8 cellular contexts compared by ENCODE assay signal in genomic region chr10:3468919-3469638, GRCh38.
A peak's percentile ranks its signal among the peaks of the same experiment; 100 is the strongest.
DNase-seq lines count a peak whose midpoint lies in the region; ATAC-seq and TF ChIP-seq lines count a peak whose summit lies in the region.

No MANE protein-coding gene starts in this region.

- H3K4me3 Mint-ChIP-seq in Caco-2 (ENCODE audit: unreplicated experiment): peak overlapping the region; percentile 4

- intact Hi-C loops in Caco-2 (cut with micrococcal nuclease; ENCODE audit: unreplicated experiment): no loop called here

- H3K27ac ChIP-seq in suprapubic skin: peak overlapping the region; percentile 92

- peak overlapping the region; percentile 60 for H3K27ac Mint-ChIP-seq in Caco-2 (ENCODE audit: unreplicated experiment)

- no TSS peak for BruUV-seq in Caco-2 (replicated peaks; lab: Mats Ljungman, UMichigan)

- ATAC-seq in HG03457 (IDR thresholded peaks at IDR 0.05; ENCODE audit: unreplicated experiment): no peak

- POLR2A ChIA-PET in Caco-2 (lab: Charles Lee): no interaction called here

- peaks cover 10% of the 10 kb centered on the region for H3K9me3 Mint-ChIP-seq in Caco-2 (ENCODE audit: unreplicated experiment)

- peaks cover 39% of the 10 kb centered on the region for H3K4me1 Mint-ChIP-seq in Caco-2 (ENCODE audit: low read depth, unreplicated experiment)

- H3K27me3 Mint-ChIP-seq in Caco-2 (ENCODE audit: insufficient read depth, unreplicated experiment): no peaks in the 10 kb centered on the region

- CTCF ChIA-PET in Caco-2 (lab: Charles Lee): interaction anchor here (0.7 kb wide), 1 partner anchor 17 kb away, joined by 3 read pairs; no protein-coding TSS in a partner anchor

- DNase-seq in Caco-2: peak in 1 of 2 experiments; percentile 56
- DNase-seq in Kasumi-1 (lab: John Stamatoyannopoulos, UW): peak; percentile 82 to 92
- DNase-seq in astrocyte of the cerebellum (ENCODE audit: low read depth): peak; percentile 88
- peak; percentile 86 for DNase-seq in kidney tubule cell (ENCODE audit: low spot score)
- peak; percentile 78 to 83 for DNase-seq in suprapubic skin (ENCODE audit: low spot score in 2 of 2)
- DNase-seq in NCI-H446 (lab: John Stamatoyannopoulos, UW): no peak
- no peak for DNase-seq in cerebellum (ENCODE audit: low spot score)

- TF ChIP-seq POLR2A in suprapubic skin (IDR thresholded peaks at IDR 0.05): peak in 1 of 2 donors; percentile 74

- H3K27me3 ChIP-seq in Caco-2 (replicated peaks; ENCODE audit: control insufficient read depth, insufficient read depth, low read length): no peaks in the 10 kb centered on the region
- no peaks in the 10 kb centered on the region for H3K27me3 ChIP-seq in suprapubic skin

- no peak overlapping the region for H3K4me3 ChIP-seq in Caco-2 (ENCODE audit: low read depth, low read length)
- no peak overlapping the region for H3K4me3 ChIP-seq in astrocyte of the cerebellum (ENCODE audit: low read depth, low read length)
- H3K4me3 ChIP-seq in suprapubic skin: peak overlapping the region; percentile 21

- WGBS in suprapubic skin: 6% methylated on average over 12 of the region's 12 CpGs

- peaks cover 28% of the 10 kb centered on the region for H3K4me1 ChIP-seq in Caco-2
- H3K4me1 ChIP-seq in suprapubic skin: peaks cover 89% of the 10 kb centered on the region

- H3K9me3 ChIP-seq in Caco-2 (no peaks in the 10 kb centered on the region), suprapubic skin (no peaks in the 10 kb centered on the region)

- H3K36me3 Mint-ChIP-seq in Caco-2 (ENCODE audit: insufficient read depth, unreplicated experiment): no peaks in the 10 kb centered on the region

- no peak for TF ChIP-seq EP300 in suprapubic skin (IDR thresholded peaks at IDR 0.05)

- no peaks in the 10 kb centered on the region for H3K36me3 ChIP-seq in Caco-2 (ENCODE audit: control insufficient read depth, insufficient read depth, low read length)
- H3K36me3 ChIP-seq in suprapubic skin: no peaks in the 10 kb centered on the region

- TF ChIP-seq CTCF in Caco-2 (IDR thresholded peaks at IDR 0.05; ENCODE audit: insufficient read depth in 1 of 2, low read depth in 1 of 2, low read length in 1 of 2, severe bottlenecking in 1 of 2, unreplicated experiment in 1 of 2) (no peak), astrocyte of the cerebellum (IDR thresholded peaks at IDR 0.05; ENCODE audit: low read depth, low read length, missing control alignments) (no peak), suprapubic skin (IDR thresholded peaks at IDR 0.05) (no peak)

- in situ Hi-C loops in astrocyte of the cerebellum (cut with HindIII; ENCODE audit: low sequenced_read_pairs): no loop called here

Comparison
In these comparisons a context has a peak if more than half of its experiments do, and no peak if none do; other contexts are left out.
1. DNase-seq: peak in Kasumi-1 (2 of 2), astrocyte of the cerebellum (single experiment), kidney tubule cell (single experiment) and suprapubic skin (2 of 2); none in NCI-H446 (0 of 2) and cerebellum (single experiment).